ENCODE assay signal across 2 cellular contexts in genomic region chr10:99233680-99234018, GRCh38.
TF ChIP-seq lines count a peak whose summit lies in the region.

No MANE protein-coding gene starts in this region.

TF ChIP-seq in SK-N-SH, 30 proteins besides CTCF, POLR2A, EP300 and RAD21 (continued from another document):
- TF ChIP-seq JUND (IDR thresholded peaks at IDR 0.05) = no peak

TF ChIP-seq in SK-N-SH treated with all-trans-retinoic acid at 6 μM for 48 hours, 23 proteins besides CTCF, POLR2A, EP300 and RAD21 (continued from another document):
- TF ChIP-seq ESRRG (CRISPR knock-in tag; IDR thresholded peaks at IDR 0.05) (no peak), ISL1 (CRISPR knock-in tag; IDR thresholded peaks at IDR 0.05) (no peak), POU6F1 (CRISPR knock-in tag; IDR thresholded peaks at IDR 0.05; ENCODE audit: borderline replicate concordance, low read depth) (no peak), PATZ1 (CRISPR knock-in tag; IDR thresholded peaks at IDR 0.05; ENCODE audit: borderline replicate concordance) (no peak)
